ENCODE assay signal across 1 cellular context in the genomic region with DNA sequence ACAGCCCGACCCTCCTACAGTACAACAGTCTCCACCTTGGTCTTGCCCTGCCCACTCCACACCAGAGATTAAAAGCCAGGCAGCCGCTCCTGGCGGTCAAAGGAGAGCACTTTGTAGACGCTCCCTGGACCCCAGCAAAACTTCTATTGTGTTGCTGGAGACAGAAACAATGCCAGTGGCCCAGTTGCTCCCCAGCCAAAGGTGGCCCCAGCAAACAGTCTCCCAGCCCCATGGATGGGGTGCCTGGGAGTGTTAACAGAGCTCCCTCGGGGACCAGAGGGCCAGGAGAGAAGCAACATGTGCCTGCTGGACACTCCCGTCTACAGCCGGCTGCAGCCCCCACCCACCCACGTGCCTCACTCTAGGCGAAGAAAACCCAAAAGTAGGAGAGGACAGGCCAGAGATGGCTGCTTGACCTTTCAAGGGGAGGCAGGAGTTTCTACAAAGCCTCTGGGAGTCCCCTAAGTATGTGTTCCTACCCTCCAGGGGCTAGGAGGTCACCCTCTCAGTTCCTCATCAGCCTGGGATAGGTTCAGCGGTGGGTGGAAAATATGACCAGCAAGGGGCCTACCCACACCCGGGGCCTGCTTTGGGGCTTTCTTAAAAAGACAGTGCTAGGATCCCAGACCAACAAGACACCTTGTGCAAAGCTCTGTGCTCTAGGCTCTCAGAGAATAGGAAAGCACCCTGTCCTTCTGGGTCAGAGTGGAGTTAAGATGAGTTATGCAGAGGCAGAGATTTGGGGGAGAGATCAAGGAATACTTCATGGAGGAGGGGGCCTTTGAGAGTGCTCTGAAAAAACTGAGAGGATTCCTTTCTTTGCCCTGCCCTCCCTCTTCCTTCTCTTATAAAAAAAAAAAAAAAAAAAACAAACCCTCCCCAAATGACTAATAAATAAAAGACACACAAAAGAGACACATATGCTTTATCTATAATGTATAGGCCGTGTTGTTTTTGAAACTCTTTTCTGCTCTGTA.
TF ChIP-seq lines count a peak whose summit lies in the region.

No MANE protein-coding gene starts in this region.

TF ChIP-seq in GM12878, 131 proteins besides CTCF, POLR2A, EP300 and RAD21 (continued from another document and continues in another):
- TF ChIP-seq, protein P1, sequence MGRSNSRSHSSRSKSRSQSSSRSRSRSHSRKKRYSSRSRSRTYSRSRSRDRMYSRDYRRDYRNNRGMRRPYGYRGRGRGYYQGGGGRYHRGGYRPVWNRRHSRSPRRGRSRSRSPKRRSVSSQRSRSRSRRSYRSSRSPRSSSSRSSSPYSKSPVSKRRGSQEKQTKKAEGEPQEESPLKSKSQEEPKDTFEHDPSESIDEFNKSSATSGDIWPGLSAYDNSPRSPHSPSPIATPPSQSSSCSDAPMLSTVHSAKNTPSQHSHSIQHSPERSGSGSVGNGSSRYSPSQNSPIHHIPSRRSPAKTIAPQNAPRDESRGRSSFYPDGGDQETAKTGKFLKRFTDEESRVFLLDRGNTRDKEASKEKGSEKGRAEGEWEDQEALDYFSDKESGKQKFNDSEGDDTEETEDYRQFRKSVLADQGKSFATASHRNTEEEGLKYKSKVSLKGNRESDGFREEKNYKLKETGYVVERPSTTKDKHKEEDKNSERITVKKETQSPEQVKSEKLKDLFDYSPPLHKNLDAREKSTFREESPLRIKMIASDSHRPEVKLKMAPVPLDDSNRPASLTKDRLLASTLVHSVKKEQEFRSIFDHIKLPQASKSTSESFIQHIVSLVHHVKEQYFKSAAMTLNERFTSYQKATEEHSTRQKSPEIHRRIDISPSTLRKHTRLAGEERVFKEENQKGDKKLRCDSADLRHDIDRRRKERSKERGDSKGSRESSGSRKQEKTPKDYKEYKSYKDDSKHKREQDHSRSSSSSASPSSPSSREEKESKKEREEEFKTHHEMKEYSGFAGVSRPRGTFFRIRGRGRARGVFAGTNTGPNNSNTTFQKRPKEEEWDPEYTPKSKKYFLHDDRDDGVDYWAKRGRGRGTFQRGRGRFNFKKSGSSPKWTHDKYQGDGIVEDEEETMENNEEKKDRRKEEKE (IDR thresholded peaks at IDR 0.05), result no peak
- no peak for TF ChIP-seq ZZZ3 (IDR thresholded peaks at IDR 0.05; ENCODE audit: control insufficient read depth, insufficient read length, low read depth)
- no peak for TF ChIP-seq ZNF274 (IDR thresholded peaks at IDR 0.05; ENCODE audit: insufficient read depth, insufficient read length)
- TF ChIP-seq, protein P2, sequence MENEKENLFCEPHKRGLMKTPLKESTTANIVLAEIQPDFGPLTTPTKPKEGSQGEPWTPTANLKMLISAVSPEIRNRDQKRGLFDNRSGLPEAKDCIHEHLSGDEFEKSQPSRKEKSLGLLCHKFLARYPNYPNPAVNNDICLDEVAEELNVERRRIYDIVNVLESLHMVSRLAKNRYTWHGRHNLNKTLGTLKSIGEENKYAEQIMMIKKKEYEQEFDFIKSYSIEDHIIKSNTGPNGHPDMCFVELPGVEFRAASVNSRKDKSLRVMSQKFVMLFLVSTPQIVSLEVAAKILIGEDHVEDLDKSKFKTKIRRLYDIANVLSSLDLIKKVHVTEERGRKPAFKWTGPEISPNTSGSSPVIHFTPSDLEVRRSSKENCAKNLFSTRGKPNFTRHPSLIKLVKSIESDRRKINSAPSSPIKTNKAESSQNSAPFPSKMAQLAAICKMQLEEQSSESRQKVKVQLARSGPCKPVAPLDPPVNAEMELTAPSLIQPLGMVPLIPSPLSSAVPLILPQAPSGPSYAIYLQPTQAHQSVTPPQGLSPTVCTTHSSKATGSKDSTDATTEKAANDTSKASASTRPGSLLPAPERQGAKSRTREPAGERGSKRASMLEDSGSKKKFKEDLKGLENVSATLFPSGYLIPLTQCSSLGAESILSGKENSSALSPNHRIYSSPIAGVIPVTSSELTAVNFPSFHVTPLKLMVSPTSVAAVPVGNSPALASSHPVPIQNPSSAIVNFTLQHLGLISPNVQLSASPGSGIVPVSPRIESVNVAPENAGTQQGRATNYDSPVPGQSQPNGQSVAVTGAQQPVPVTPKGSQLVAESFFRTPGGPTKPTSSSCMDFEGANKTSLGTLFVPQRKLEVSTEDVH (IDR thresholded peaks at IDR 0.05; ENCODE audit: low read depth, partially characterized antibody), result no peak
- no peak for TF ChIP-seq MTA3 (IDR thresholded peaks at IDR 0.05; ENCODE audit: borderline replicate concordance, low read length)
- TF ChIP-seq, protein P3, sequence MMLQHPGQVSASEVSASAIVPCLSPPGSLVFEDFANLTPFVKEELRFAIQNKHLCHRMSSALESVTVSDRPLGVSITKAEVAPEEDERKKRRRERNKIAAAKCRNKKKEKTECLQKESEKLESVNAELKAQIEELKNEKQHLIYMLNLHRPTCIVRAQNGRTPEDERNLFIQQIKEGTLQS (IDR thresholded peaks at IDR 0.05; ENCODE audit: borderline replicate concordance, extremely low read depth, low read depth, low read length), result no peak
- TF ChIP-seq RUNX3 (IDR thresholded peaks at IDR 0.05; ENCODE audit: low read length), result peak; percentile 92
- TF ChIP-seq MYB (IDR thresholded peaks at IDR 0.05; ENCODE audit: borderline replicate concordance, low read depth, low read length), result no peak
- TF ChIP-seq RAD51 (IDR thresholded peaks at IDR 0.05), result peak; percentile 55; the same call in 1 of the 2 replicates
- TF ChIP-seq, protein P4, sequence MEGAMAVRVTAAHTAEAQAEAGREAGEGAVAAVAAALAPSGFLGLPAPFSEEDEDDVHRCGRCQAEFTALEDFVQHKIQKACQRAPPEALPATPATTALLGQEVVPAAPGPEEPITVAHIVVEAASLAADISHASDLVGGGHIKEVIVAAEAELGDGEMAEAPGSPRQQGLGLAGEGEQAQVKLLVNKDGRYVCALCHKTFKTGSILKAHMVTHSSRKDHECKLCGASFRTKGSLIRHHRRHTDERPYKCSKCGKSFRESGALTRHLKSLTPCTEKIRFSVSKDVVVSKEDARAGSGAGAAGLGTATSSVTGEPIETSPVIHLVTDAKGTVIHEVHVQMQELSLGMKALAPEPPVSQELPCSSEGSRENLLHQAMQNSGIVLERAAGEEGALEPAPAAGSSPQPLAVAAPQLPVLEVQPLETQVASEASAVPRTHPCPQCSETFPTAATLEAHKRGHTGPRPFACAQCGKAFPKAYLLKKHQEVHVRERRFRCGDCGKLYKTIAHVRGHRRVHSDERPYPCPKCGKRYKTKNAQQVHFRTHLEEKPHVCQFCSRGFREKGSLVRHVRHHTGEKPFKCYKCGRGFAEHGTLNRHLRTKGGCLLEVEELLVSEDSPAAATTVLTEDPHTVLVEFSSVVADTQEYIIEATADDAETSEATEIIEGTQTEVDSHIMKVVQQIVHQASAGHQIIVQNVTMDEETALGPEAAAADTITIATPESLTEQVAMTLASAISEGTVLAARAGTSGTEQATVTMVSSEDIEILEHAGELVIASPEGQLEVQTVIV (IDR thresholded peaks at IDR 0.05; ENCODE audit: borderline replicate concordance, partially characterized antibody), result no peak
- TF ChIP-seq PAX8 (IDR thresholded peaks at IDR 0.05), result no peak
- TF ChIP-seq MTA2 (IDR thresholded peaks at IDR 0.05; ENCODE audit: low read depth), result peak; percentile 88
- TF ChIP-seq FOXM1 (IDR thresholded peaks at IDR 0.05; ENCODE audit: low read depth, low read length), result peak; percentile 93
- TF ChIP-seq MEF2B (IDR thresholded peaks at IDR 0.05; ENCODE audit: partially characterized antibody, poor library complexity, severe bottlenecking), result peak; percentile 94
- TF ChIP-seq TAF1 (IDR thresholded peaks at IDR 0.05; ENCODE audit: borderline replicate concordance, low read depth, low read length), result 0 out of 2 replicates have a peak, but pooled peaks have one; percentile 60
- TF ChIP-seq PML (IDR thresholded peaks at IDR 0.05; ENCODE audit: low read length), result peak; percentile 68; the same call in 1 of the 2 replicates
- peak; percentile 68; the same call in 1 of the 2 replicates for TF ChIP-seq CBX5 (IDR thresholded peaks at IDR 0.05; ENCODE audit: low read depth)
- peak; percentile 95 for TF ChIP-seq JUNB (IDR thresholded peaks at IDR 0.05)
- TF ChIP-seq CHD1 (IDR thresholded peaks at IDR 0.05; ENCODE audit: low read depth, low read length), result 0 out of 2 replicates have a peak, but pooled peaks have one; percentile 35
- TF ChIP-seq RCOR1 (conservative IDR thresholded peaks at IDR 0.05; ENCODE audit: low read depth, low read length), result 0 out of 2 replicates have a peak, but pooled peaks have one; percentile 72
- TF ChIP-seq TCF12 (IDR thresholded peaks at IDR 0.05; ENCODE audit: low read depth, low read length), result no peak
- TF ChIP-seq MEF2A (IDR thresholded peaks at IDR 0.05; ENCODE audit: insufficient read depth, low read depth, low read length), result peak; percentile 57; the same call in 1 of the 2 replicates
- TF ChIP-seq TBL1XR1 (IDR thresholded peaks at IDR 0.05; ENCODE audit: low read depth, low read length), result peak; percentile 94
- peak; percentile 98 for TF ChIP-seq IKZF2 (IDR thresholded peaks at IDR 0.05)
- peak; percentile 71; the same call in 2 of the 3 replicates for TF ChIP-seq POU2F2 (IDR thresholded peaks at IDR 0.05; ENCODE audit: borderline replicate concordance, low read depth, low read length)
- peak; percentile 92 for TF ChIP-seq ESRRA (IDR thresholded peaks at IDR 0.05; ENCODE audit: low read length)
- TF ChIP-seq RB1 (IDR thresholded peaks at IDR 0.05; ENCODE audit: borderline replicate concordance), result peak; percentile 30; the same call in 1 of the 2 replicates
- TF ChIP-seq NFXL1 (IDR thresholded peaks at IDR 0.05; ENCODE audit: borderline replicate concordance), result no peak
- TF ChIP-seq PAX5 (IDR thresholded peaks at IDR 0.05; ENCODE audit: borderline replicate concordance, low read depth, low read length), result peak; percentile 84; the same call in 1 of the 2 replicates
- TF ChIP-seq HCFC1 (IDR thresholded peaks at IDR 0.05; ENCODE audit: low read length), result no peak
- TF ChIP-seq, protein P5, sequence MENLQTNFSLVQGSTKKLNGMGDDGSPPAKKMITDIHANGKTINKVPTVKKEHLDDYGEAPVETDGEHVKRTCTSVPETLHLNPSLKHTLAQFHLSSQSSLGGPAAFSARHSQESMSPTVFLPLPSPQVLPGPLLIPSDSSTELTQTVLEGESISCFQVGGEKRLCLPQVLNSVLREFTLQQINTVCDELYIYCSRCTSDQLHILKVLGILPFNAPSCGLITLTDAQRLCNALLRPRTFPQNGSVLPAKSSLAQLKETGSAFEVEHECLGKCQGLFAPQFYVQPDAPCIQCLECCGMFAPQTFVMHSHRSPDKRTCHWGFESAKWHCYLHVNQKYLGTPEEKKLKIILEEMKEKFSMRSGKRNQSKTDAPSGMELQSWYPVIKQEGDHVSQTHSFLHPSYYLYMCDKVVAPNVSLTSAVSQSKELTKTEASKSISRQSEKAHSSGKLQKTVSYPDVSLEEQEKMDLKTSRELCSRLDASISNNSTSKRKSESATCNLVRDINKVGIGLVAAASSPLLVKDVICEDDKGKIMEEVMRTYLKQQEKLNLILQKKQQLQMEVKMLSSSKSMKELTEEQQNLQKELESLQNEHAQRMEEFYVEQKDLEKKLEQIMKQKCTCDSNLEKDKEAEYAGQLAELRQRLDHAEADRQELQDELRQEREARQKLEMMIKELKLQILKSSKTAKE (IDR thresholded peaks at IDR 0.05; ENCODE audit: low read depth, poor library complexity, severe bottlenecking), result peak; percentile 72
- peak; percentile 94 for TF ChIP-seq RELA (IDR thresholded peaks at IDR 0.05; ENCODE audit: borderline replicate concordance, partially characterized antibody)
- TF ChIP-seq BRCA1 (IDR thresholded peaks at IDR 0.05; ENCODE audit: low read depth, low read length), result no peak
- TF ChIP-seq CBFB (IDR thresholded peaks at IDR 0.05; ENCODE audit: low read depth), result peak; percentile 90
- no peak for TF ChIP-seq CBX3 (IDR thresholded peaks at IDR 0.05; ENCODE audit: borderline replicate concordance, low read depth)
- no peak for TF ChIP-seq ZNF217 (IDR thresholded peaks at IDR 0.05)
- peak; percentile 99 for TF ChIP-seq IKZF1 (conservative IDR thresholded peaks at IDR 0.05)
- TF ChIP-seq EGR1 (IDR thresholded peaks at IDR 0.05; ENCODE audit: borderline replicate concordance in 1 of 2, low read depth in 2 of 2, low read length in 2 of 2), result peak in 1 of 2 experiments; percentile 34; a peak in 1 of 3 replicates
- TF ChIP-seq, protein P6, sequence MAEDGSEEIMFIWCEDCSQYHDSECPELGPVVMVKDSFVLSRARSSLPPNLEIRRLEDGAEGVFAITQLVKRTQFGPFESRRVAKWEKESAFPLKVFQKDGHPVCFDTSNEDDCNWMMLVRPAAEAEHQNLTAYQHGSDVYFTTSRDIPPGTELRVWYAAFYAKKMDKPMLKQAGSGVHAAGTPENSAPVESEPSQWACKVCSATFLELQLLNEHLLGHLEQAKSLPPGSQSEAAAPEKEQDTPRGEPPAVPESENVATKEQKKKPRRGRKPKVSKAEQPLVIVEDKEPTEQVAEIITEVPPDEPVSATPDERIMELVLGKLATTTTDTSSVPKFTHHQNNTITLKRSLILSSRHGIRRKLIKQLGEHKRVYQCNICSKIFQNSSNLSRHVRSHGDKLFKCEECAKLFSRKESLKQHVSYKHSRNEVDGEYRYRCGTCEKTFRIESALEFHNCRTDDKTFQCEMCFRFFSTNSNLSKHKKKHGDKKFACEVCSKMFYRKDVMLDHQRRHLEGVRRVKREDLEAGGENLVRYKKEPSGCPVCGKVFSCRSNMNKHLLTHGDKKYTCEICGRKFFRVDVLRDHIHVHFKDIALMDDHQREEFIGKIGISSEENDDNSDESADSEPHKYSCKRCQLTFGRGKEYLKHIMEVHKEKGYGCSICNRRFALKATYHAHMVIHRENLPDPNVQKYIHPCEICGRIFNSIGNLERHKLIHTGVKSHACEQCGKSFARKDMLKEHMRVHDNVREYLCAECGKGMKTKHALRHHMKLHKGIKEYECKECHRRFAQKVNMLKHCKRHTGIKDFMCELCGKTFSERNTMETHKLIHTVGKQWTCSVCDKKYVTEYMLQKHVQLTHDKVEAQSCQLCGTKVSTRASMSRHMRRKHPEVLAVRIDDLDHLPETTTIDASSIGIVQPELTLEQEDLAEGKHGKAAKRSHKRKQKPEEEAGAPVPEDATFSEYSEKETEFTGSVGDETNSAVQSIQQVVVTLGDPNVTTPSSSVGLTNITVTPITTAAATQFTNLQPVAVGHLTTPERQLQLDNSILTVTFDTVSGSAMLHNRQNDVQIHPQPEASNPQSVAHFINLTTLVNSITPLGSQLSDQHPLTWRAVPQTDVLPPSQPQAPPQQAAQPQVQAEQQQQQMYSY (CRISPR knock-in tag; IDR thresholded peaks at IDR 0.05), result no peak
- TF ChIP-seq GABPA (IDR thresholded peaks at IDR 0.05; ENCODE audit: low read depth), result no peak
- TF ChIP-seq, protein P7, sequence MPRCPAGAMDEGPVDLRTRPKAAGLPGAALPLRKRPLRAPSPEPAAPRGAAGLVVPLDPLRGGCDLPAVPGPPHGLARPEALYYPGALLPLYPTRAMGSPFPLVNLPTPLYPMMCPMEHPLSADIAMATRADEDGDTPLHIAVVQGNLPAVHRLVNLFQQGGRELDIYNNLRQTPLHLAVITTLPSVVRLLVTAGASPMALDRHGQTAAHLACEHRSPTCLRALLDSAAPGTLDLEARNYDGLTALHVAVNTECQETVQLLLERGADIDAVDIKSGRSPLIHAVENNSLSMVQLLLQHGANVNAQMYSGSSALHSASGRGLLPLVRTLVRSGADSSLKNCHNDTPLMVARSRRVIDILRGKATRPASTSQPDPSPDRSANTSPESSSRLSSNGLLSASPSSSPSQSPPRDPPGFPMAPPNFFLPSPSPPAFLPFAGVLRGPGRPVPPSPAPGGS (IDR thresholded peaks at IDR 0.05; ENCODE audit: borderline replicate concordance, insufficient read depth, low read depth, low read length, poor library complexity, severe bottlenecking), result peak; percentile 87
- TF ChIP-seq KLF5 (IDR thresholded peaks at IDR 0.05; ENCODE audit: partially characterized antibody), result no peak
- TF ChIP-seq ZNF622 (IDR thresholded peaks at IDR 0.05), result no peak
